In genomic region chr10:114764656-114765055, GRCh38 we compare ENCODE assay signal across 14 cellular contexts. TPM values are rescaled to one million over a fixed set of nuclear protein-coding genes. Genes with fewer than 3 reads are reported as not detected.
DNase-seq lines count a peak whose midpoint lies in the region; ATAC-seq and TF ChIP-seq lines count a peak whose summit lies in the region.
"Had no signal": no experiment of that assay in that cellular context is flagged by ENCODE, and none has a peak within 500 bp of the region (broad histone marks: within the 10 kb centered on the region; RNA-seq: fewer than 3 reads in every experiment).

No MANE protein-coding gene starts in this region.

- TF ChIP-seq CTCF in Panc1 (IDR thresholded peaks at IDR 0.05), result no peak
- TF ChIP-seq CTCF in Peyer's patch (IDR thresholded peaks at IDR 0.05), result no peak

- POLR2A ChIA-PET in Panc1 (lab: Charles Lee), result interaction anchor here (0.7 kb wide), 1 partner anchor 50 kb away, joined by 3 read pairs; no protein-coding TSS in a partner anchor

- H3K36me3 ChIP-seq in Panc1 (ENCODE audit: control insufficient read depth, insufficient read depth, low read length), result no peaks in the 10 kb centered on the region
- no peaks in the 10 kb centered on the region for H3K36me3 ChIP-seq in Peyer's patch
- H3K36me3 ChIP-seq: BE2C had no signal

- ATAC-seq in Panc1 (no peak), HG03097 (IDR thresholded peaks at IDR 0.05; ENCODE audit: low FRiP score, unreplicated experiment) (no peak), HG03520 (IDR thresholded peaks at IDR 0.05; ENCODE audit: unreplicated experiment) (no peak)
- ATAC-seq: GM12878 had no signal

- H3K9me3 ChIP-seq in Panc1 (ENCODE audit: control insufficient read depth, insufficient read depth, low read depth, low read length), result no peaks in the 10 kb centered on the region
- H3K9me3 ChIP-seq in Peyer's patch, result no peaks in the 10 kb centered on the region
- H3K9me3 ChIP-seq: BE2C had no signal

- H3K27me3 ChIP-seq in Panc1 (ENCODE audit: control insufficient read depth, insufficient read depth, low read length) (no peaks in the 10 kb centered on the region), Peyer's patch (no peaks in the 10 kb centered on the region)
- H3K27me3 ChIP-seq: BE2C had no signal

- H3K27ac ChIP-seq in Panc1 (ENCODE audit: low read length) (peak overlapping the region; percentile 99), Peyer's patch (no peak overlapping the region)
- H3K27ac ChIP-seq: C4-2B, GM23248 had no signal

- in situ Hi-C loops in Panc1 (cut with HindIII; ENCODE audit: low pct_unique_long_range_greater_than_20kb, low sequenced_read_pairs), result no loop called here

- TF ChIP-seq POLR2A in Peyer's patch (IDR thresholded peaks at IDR 0.05), result no peak

- DNase-seq in Ammon's horn (ENCODE audit: low spot score) (peak; percentile 47), Panc1 (ENCODE audit: low read depth, low spot score) (no peak), globus pallidus (ENCODE audit: low spot score) (peak; percentile 59), putamen (ENCODE audit: low spot score) (peak; percentile 42), Peyer's patch (no peak)
- DNase-seq: BE2C; CD4-positive, alpha-beta memory T cell; DMS79; GM23248; H7 had no signal

- intact Hi-C loops in Panc1 (cut with micrococcal nuclease; ENCODE audit: unreplicated experiment), result loop anchor here (5.0 kb wide), 1 partner anchor 57 kb away; no protein-coding TSS in a partner anchor

- CTCF ChIA-PET in Panc1 (lab: Charles Lee), result no interaction called here

- H3K4me1 ChIP-seq in Panc1 (ENCODE audit: control insufficient read depth, insufficient read depth, low read length), result peaks cover 71% of the 10 kb centered on the region
- H3K4me1 ChIP-seq in Peyer's patch, result peaks cover 0 to 13% (median 2%) of the 10 kb centered on the region in 4 donors

- H3K4me3 ChIP-seq in Panc1 (ENCODE audit: low read depth in 2 of 2, low read length in 2 of 2) (no peak overlapping the region), Peyer's patch (no peak overlapping the region)
- H3K4me3 ChIP-seq: GM12878, GM23248 had no signal

- BruUV-seq in Panc1 (replicated peaks; lab: Mats Ljungman, UMichigan), result no TSS peak

RNA-seq across cellular contexts. Expression of gene FHIP2A, which starts 56.9 kb away (rescaled TPM):
- total RNA-seq in Panc1 (2021; ENCODE audit: unreplicated experiment) (32.6 TPM), Peyer's patch (10 to 100 TPM; 21.9 to 30.2 (median 26.8) TPM)
- polyA plus RNA-seq in Panc1 (2012; ENCODE audit: insufficient read length), result 13.2 TPM

Comparison
In these comparisons a context has a peak if more than half of its experiments do, and no peak if none do; other contexts are left out.
1. DNase-seq: peak in Ammon's horn (single experiment), globus pallidus (single experiment) and putamen (single experiment); none in Panc1 (single experiment) and Peyer's patch (0 of 3).